ENCODE assay signal across 8 cellular contexts in genomic region chr1:11784993-11785769, GRCh38. TPM values are rescaled to one million over a fixed set of nuclear protein-coding genes. Genes with fewer than 3 reads are reported as not detected.
A peak's percentile ranks its signal among the peaks of the same experiment; 100 is the strongest.
DNase-seq lines count a peak whose midpoint lies in the region; ATAC-seq and TF ChIP-seq lines count a peak whose summit lies in the region.

No MANE protein-coding gene starts in this region.

- no peaks in the 10 kb centered on the region for H3K4me1 Mint-ChIP-seq in activated naive CD4-positive, alpha-beta T cell treated with anti-CD3 and anti-CD28 coated beads, Interleukin-2, amount 10 ng/mL, durations not matched to agents 7 days and 5 days

- H3K4me3 Mint-ChIP-seq in activated naive CD4-positive, alpha-beta T cell treated with anti-CD3 and anti-CD28 coated beads, Interleukin-2, amount 10 ng/mL, durations not matched to agents 7 days and 5 days, result no peak overlapping the region

- no peaks in the 10 kb centered on the region for H3K9me3 Mint-ChIP-seq in activated naive CD4-positive, alpha-beta T cell treated with anti-CD3 and anti-CD28 coated beads, Interleukin-2, amount 10 ng/mL, durations not matched to agents 7 days and 5 days

- intact Hi-C loops in Right ventricle myocardium inferior (cut with DNase I), result no loop called here

- no peaks in the 10 kb centered on the region for H3K79me2 ChIP-seq in osteoblast (ENCODE audit: insufficient read depth, low read length)

- peak overlapping the region; percentile 61 for H3K4me2 ChIP-seq in osteoblast (ENCODE audit: insufficient read depth, low read length)

- peak overlapping the region; percentile 42 for H2AFZ ChIP-seq in osteoblast (ENCODE audit: low read length)

- peaks cover 9% of the 10 kb centered on the region for H3K27me3 Mint-ChIP-seq in activated naive CD4-positive, alpha-beta T cell treated with anti-CD3 and anti-CD28 coated beads, Interleukin-2, amount 10 ng/mL, durations not matched to agents 7 days and 5 days

- no peaks in the 10 kb centered on the region for H3K27me3 ChIP-seq in osteoblast (ENCODE audit: insufficient read depth, low read length)

- no peak overlapping the region for H3K27ac ChIP-seq in osteoblast (ENCODE audit: low read depth, low read length)

- no peak overlapping the region for H3K27ac Mint-ChIP-seq in activated naive CD4-positive, alpha-beta T cell treated with anti-CD3 and anti-CD28 coated beads, Interleukin-2, amount 10 ng/mL, durations not matched to agents 7 days and 5 days

- H3K4me1 ChIP-seq in osteoblast (ENCODE audit: insufficient read depth, low read length), result peaks cover 12% of the 10 kb centered on the region

- CTCF ChIA-PET in activated naive CD4-positive, alpha-beta T cell treated with anti-CD3 and anti-CD28 coated beads, Interleukin-2, amount 10 ng/mL, durations not matched to agents 7 days and 5 days (lab: Charles Lee), result interaction anchor here (0.6 to 1.5 kb wide), 6 partner anchors 10 to 182 kb away, joined by 3 to 7 read pairs (median 4); no protein-coding TSS in a partner anchor

- peak; percentile 63 for ATAC-seq in GM19043 (IDR thresholded peaks at IDR 0.05; ENCODE audit: low read depth, unreplicated experiment)
- peak; percentile 51 for ATAC-seq in Right ventricle myocardium inferior
- ATAC-seq in HG03521 (IDR thresholded peaks at IDR 0.05; ENCODE audit: unreplicated experiment), result no peak
- ATAC-seq in HG02678 (IDR thresholded peaks at IDR 0.05; ENCODE audit: unreplicated experiment), result no peak

- H3K9me3 ChIP-seq in osteoblast (ENCODE audit: low read depth, low read length), result no peaks in the 10 kb centered on the region

- H3K4me3 ChIP-seq in osteoblast (ENCODE audit: insufficient read depth, low read length), result peak overlapping the region; percentile 48

- peak; percentile 76 for TF ChIP-seq CTCF in osteoblast (IDR thresholded peaks at IDR 0.05; ENCODE audit: extremely low read depth, low read depth, low read length)

- peaks cover 4% of the 10 kb centered on the region for H3K36me3 ChIP-seq in osteoblast (ENCODE audit: insufficient read depth, low read length)

- H3K36me3 Mint-ChIP-seq in activated naive CD4-positive, alpha-beta T cell treated with anti-CD3 and anti-CD28 coated beads, Interleukin-2, amount 10 ng/mL, durations not matched to agents 7 days and 5 days, result no peaks in the 10 kb centered on the region

- no peaks in the 10 kb centered on the region for H4K20me1 ChIP-seq in osteoblast (ENCODE audit: insufficient read depth, low read length)

- DNase-seq in AG08395 (ENCODE audit: low spot score), result peak; percentile 62
- peak; percentile 11 for DNase-seq in NCI-H69 (lab: John Stamatoyannopoulos, UW)
- peak; percentile 54 for DNase-seq in activated naive CD4-positive, alpha-beta T cell treated with anti-CD3 and anti-CD28 coated beads, Interleukin-2, amount 10 ng/mL, durations not matched to agents 7 days and 5 days
- peak; percentile 90 for DNase-seq in Right ventricle myocardium inferior (ENCODE audit: missing footprints)
- DNase-seq in osteoblast (ENCODE audit: insufficient read length, low spot score, missing footprints), result peak; percentile 95

RNA-seq across cellular contexts. Expression of gene MTHFR, which starts 20.6 kb away (rescaled TPM):
- total RNA-seq in Right ventricle myocardium inferior, result 34.1 TPM
- 32.6 and 34.5 TPM in 2 replicates for total RNA-seq in osteoblast

RNA-seq across cellular contexts. Expression of gene CLCN6, which starts 20.8 kb away (rescaled TPM):
- total RNA-seq in Right ventricle myocardium inferior (15.7 TPM), osteoblast (21.0 and 22.4 TPM in 2 replicates)

RNA-seq across cellular contexts. Expression of gene C1orf167, which starts 23.2 kb away (rescaled TPM):
- total RNA-seq in Right ventricle myocardium inferior (5.0 TPM), osteoblast (under 0.01 TPM in 1 of 2 replicates, not detected in the other)

RNA-seq across cellular contexts. Expression of gene AGTRAP, which starts 49.2 kb away (rescaled TPM):
- total RNA-seq in Right ventricle myocardium inferior, result 18.3 TPM
- 47.7 and 56.5 TPM in 2 replicates for total RNA-seq in osteoblast

Comparison
In these comparisons a context has a peak if more than half of its experiments do, and no peak if none do; other contexts are left out.
1. DNase-seq: peak in every context shown above with its lines; median percentile 95 in osteoblast; 90 in Right ventricle myocardium inferior; 62 in AG08395; 54 in activated naive CD4-positive, alpha-beta T cell treated with anti-CD3 and anti-CD28 coated beads, Interleukin-2, amount 10 ng/mL, durations not matched to agents 7 days and 5 days; 11 in NCI-H69.
2. ATAC-seq: peak in GM19043 (single experiment) and Right ventricle myocardium inferior (single experiment); none in HG03521 (single experiment) and HG02678 (single experiment).